In genomic region chr2:27739058-27739373, GRCh38 we compare ENCODE assay signal across 19 cellular contexts. TPM values are rescaled to one million over a fixed set of nuclear protein-coding genes. Genes with fewer than 3 reads are reported as not detected.
DNase-seq lines count a peak whose midpoint lies in the region; ATAC-seq, FAIRE-seq and TF ChIP-seq lines count a peak whose summit lies in the region.
"Had no signal": no experiment of that assay in that cellular context is flagged by ENCODE, and none has a peak within 500 bp of the region (broad histone marks: within the 10 kb centered on the region; RNA-seq: fewer than 3 reads in every experiment).

No MANE protein-coding gene starts in this region.

- TF ChIP-seq RAD21 in SK-N-SH (IDR thresholded peaks at IDR 0.05; ENCODE audit: low read length): no peak
- no peak for TF ChIP-seq RAD21 in K562 (CRISPR knock-in tag; conservative IDR thresholded peaks at IDR 0.05 in 1 of 2, IDR thresholded peaks at IDR 0.05 in 1 of 2)
- TF ChIP-seq RAD21 in liver (IDR thresholded peaks at IDR 0.05): no peak

- BruUV-seq in K562 (replicated peaks; lab: Mats Ljungman, UMichigan) (no TSS peak), mammary epithelial cell (replicated peaks; lab: Mats Ljungman, UMichigan) (no TSS peak)

- H2AFZ ChIP-seq in SK-N-SH (ENCODE audit: low read depth) (no peak overlapping the region), K562 (ENCODE audit: low read depth, low read length) (no peak overlapping the region), mammary epithelial cell (ENCODE audit: low read depth, low read length) (no peak overlapping the region)

- H4K20me1 ChIP-seq in SK-N-SH (ENCODE audit: insufficient read depth): no peaks in the 10 kb centered on the region
- no peaks in the 10 kb centered on the region for H4K20me1 ChIP-seq in K562 (replicated peaks; ENCODE audit: control insufficient read depth, insufficient read depth, low read length)
- H4K20me1 ChIP-seq in mammary epithelial cell (ENCODE audit: insufficient read depth, low read length): no peaks in the 10 kb centered on the region
- H4K20me1 ChIP-seq: BLaER1 had no signal

- intact Hi-C loops in K562 (cut with micrococcal nuclease): no loop called here
- intact Hi-C loops in mammary epithelial cell (cut with micrococcal nuclease): no loop called here

- CTCF ChIA-PET in SK-N-SH (lab: Yijun Ruan, JAX): interaction anchor here (1.1 to 6.0 kb wide), 6 partner anchors 11 to 36 kb away, joined by 3 to 52 read pairs (median 10); no protein-coding TSS in a partner anchor
- CTCF ChIA-PET in K562 (lab: Yijun Ruan, JAX; ENCODE audit: low intra/inter-chr PET ratio): no interaction called here
- CTCF ChIA-PET in mammary epithelial cell (lab: Charles Lee; ENCODE audit: low non-redundant PET): no interaction called here

- H3K9ac ChIP-seq in SK-N-SH (no peak overlapping the region), K562 (ENCODE audit: insufficient read depth in 1 of 2, low read depth in 2 of 2, low read length in 2 of 2) (no peak overlapping the region), liver (ENCODE audit: low read depth in 1 of 2, low read length in 2 of 2) (peak overlapping the region in 1 of 2 donors; percentile 58), mammary epithelial cell (ENCODE audit: insufficient read depth, low read length) (no peak overlapping the region)
- H3K9ac ChIP-seq: BLaER1 had no signal

- no peak for DNase-seq in SK-N-SH
- no peak for DNase-seq in K562 (ENCODE audit: extremely low read depth in 1 of 4, low spot score in 3 of 4)
- DNase-seq in mammary epithelial cell: no peak
- DNase-seq in stimulated activated CD4-positive, alpha-beta T cell treated with anti-CD3 and anti-CD28 coated beads, Interleukin-15, amount 100 ng/mL, for 24 hours: no peak
- DNase-seq: CD4-positive, alpha-beta T cell; CD8-positive, alpha-beta memory T cell; DMS153; DND-41; GOT3 had no signal

- POLR2A ChIA-PET in SK-N-SH (lab: Yijun Ruan, JAX): interaction anchor here (1.0 kb wide), 1 partner anchor 10 kb away, joined by 3 read pairs; no protein-coding TSS in a partner anchor
- POLR2A ChIA-PET in K562 (lab: Yijun Ruan, JAX): interaction anchor here (0.7 kb wide), 1 partner anchor 9 kb away, joined by 3 read pairs; no protein-coding TSS in a partner anchor

- no peaks in the 10 kb centered on the region for H3F3A ChIP-seq in SK-N-SH (replicated peaks; ENCODE audit: insufficient read depth)

- TF ChIP-seq EP300 in SK-N-SH (IDR thresholded peaks at IDR 0.05; ENCODE audit: borderline replicate concordance in 1 of 2, low read depth in 1 of 2, low read length in 1 of 2) (no peak), K562 (IDR thresholded peaks at IDR 0.05; ENCODE audit: low read length) (no peak)

- H3K27me3 ChIP-seq in SK-N-SH (ENCODE audit: insufficient read depth) (no peaks in the 10 kb centered on the region), K562 (ENCODE audit: control insufficient read depth in 2 of 2, insufficient read depth in 2 of 2, low read length in 2 of 2) (peaks cover 5 to 25% of the 10 kb centered on the region in 2 experiments; a peak in 3 of 5 replicates), liver (ENCODE audit: control insufficient read depth in 4 of 4, insufficient read depth in 4 of 4, low read length in 3 of 4) (no peaks in the 10 kb centered on the region), mammary epithelial cell (ENCODE audit: insufficient read depth, low read length) (no peaks in the 10 kb centered on the region)
- H3K27me3 ChIP-seq: BLaER1 had no signal

- H3K9me2 ChIP-seq in SK-N-SH: no peaks in the 10 kb centered on the region

- H3K4me2 ChIP-seq in SK-N-SH (no peak overlapping the region), K562 (ENCODE audit: insufficient read depth, low read length) (no peak overlapping the region), mammary epithelial cell (ENCODE audit: insufficient read depth, low read depth, low read length) (no peak overlapping the region)
- H3K4me2 ChIP-seq: BLaER1 had no signal

- ATAC-seq in SK-N-SH treated with all-trans-retinoic acid at 6 μM for 48 hours (no peak), K562 (no peak), HG02938 (IDR thresholded peaks at IDR 0.05; ENCODE audit: unreplicated experiment) (no peak)

- H3K27ac ChIP-seq in SK-N-SH (ENCODE audit: low read depth in 2 of 2, low read length in 1 of 2) (no peak overlapping the region), K562 (ENCODE audit: extremely low read depth, low read depth, low read length) (no peak overlapping the region), liver (ENCODE audit: low read depth in 1 of 2, low read length in 2 of 2) (peak overlapping the region; percentile 92 to 100), mammary epithelial cell (ENCODE audit: insufficient read depth, low read depth, low read length) (no peak overlapping the region)
- H3K27ac ChIP-seq: 22Rv1, BLaER1, C4-2B had no signal

- no peak for FAIRE-seq in K562 (lab: Jason Lieb, UNC)
- FAIRE-seq: G401.6, GM12892, H54 had no signal

- peaks cover 0 to 19% of the 10 kb centered on the region in 2 experiments; a peak in 2 of 4 replicates for H3K4me1 ChIP-seq in SK-N-SH (ENCODE audit: control insufficient read depth in 1 of 2, insufficient read depth in 2 of 2, low read depth in 1 of 2, low read length in 1 of 2)
- peaks cover 7 to 10% of the 10 kb centered on the region in 2 experiments; a peak in 3 of 5 replicates for H3K4me1 ChIP-seq in K562 (replicated peaks in 1 of 2; ENCODE audit: control insufficient read depth in 2 of 2, insufficient read depth in 2 of 2, low read length in 2 of 2)
- peaks cover 13 to 24% (median 24%) of the 10 kb centered on the region in 4 donors for H3K4me1 ChIP-seq in liver (ENCODE audit: control insufficient read depth in 4 of 4, insufficient read depth in 4 of 4, low read length in 3 of 4)
- H3K4me1 ChIP-seq in mammary epithelial cell (ENCODE audit: insufficient read depth, low read length): peaks cover 15% of the 10 kb centered on the region
- H3K4me1 ChIP-seq: HAP-1 had no signal

- peaks cover under 1% of the 10 kb centered on the region; the same call in 1 of the 2 replicates for H3K9me3 ChIP-seq in SK-N-SH
- H3K9me3 ChIP-seq in K562 (replicated peaks; ENCODE audit: control insufficient read depth, insufficient read depth, low read depth, low read length): no peaks in the 10 kb centered on the region
- no peaks in the 10 kb centered on the region for H3K9me3 ChIP-seq in liver (ENCODE audit: control insufficient read depth in 4 of 4, low read length in 3 of 4)
- no peaks in the 10 kb centered on the region for H3K9me3 ChIP-seq in mammary epithelial cell (replicated peaks; ENCODE audit: insufficient read depth, low read length)
- H3K9me3 ChIP-seq: BLaER1, HAP-1 had no signal

- no peaks in the 10 kb centered on the region for H3K9me1 ChIP-seq in K562 (ENCODE audit: control insufficient read depth, insufficient read depth, low read length)

- in situ Hi-C loops in K562 (cut with MboI): no loop called here
- in situ Hi-C loops in mammary epithelial cell (cut with MboI; ENCODE audit: low sequenced_read_pairs in 2 of 2): no loop called here

- dilution Hi-C loops in mammary epithelial cell (cut with HindIII; ENCODE audit: low sequenced_read_pairs): no loop called here

- 92% methylated on average over 4 of the region's 4 CpGs for WGBS in SK-N-SH (ENCODE audit: low lambda C conversion rate)
- WGBS in K562 (ENCODE audit: insufficient coverage, low coverage, missing lambda C conversion rate): 61% methylated on average over 4 of the region's 4 CpGs
- WGBS in liver: 98% methylated on average over 4 of the region's 4 CpGs
- 93% methylated on average over 4 of the region's 4 CpGs for WGBS in mammary epithelial cell (ENCODE audit: low coverage, missing lambda C conversion rate)

- H3K36me3 ChIP-seq in SK-N-SH (replicated peaks in 1 of 2; ENCODE audit: control insufficient read depth in 1 of 2, insufficient read depth in 2 of 2, low read length in 1 of 2): no peaks in the 10 kb centered on the region
- no peaks in the 10 kb centered on the region for H3K36me3 ChIP-seq in K562 (ENCODE audit: control insufficient read depth, insufficient read depth, low read length)
- H3K36me3 ChIP-seq in liver (ENCODE audit: control insufficient read depth in 4 of 4, insufficient read depth in 3 of 4, low read depth in 1 of 4, low read length in 3 of 4): no peaks in the 10 kb centered on the region
- no peaks in the 10 kb centered on the region for H3K36me3 ChIP-seq in mammary epithelial cell (ENCODE audit: insufficient read depth, low read length)
- H3K36me3 ChIP-seq: BLaER1, HAP-1 had no signal

- H3K79me2 ChIP-seq in SK-N-SH (ENCODE audit: insufficient read depth): no peaks in the 10 kb centered on the region
- no peaks in the 10 kb centered on the region for H3K79me2 ChIP-seq in K562 (ENCODE audit: control insufficient read depth, insufficient read depth, low read length)
- no peaks in the 10 kb centered on the region for H3K79me2 ChIP-seq in mammary epithelial cell (ENCODE audit: insufficient read depth, low read length)

- TF ChIP-seq POLR2A in K562 (conservative IDR thresholded peaks at IDR 0.05): no peak

- TF ChIP-seq CTCF in SK-N-SH (IDR thresholded peaks at IDR 0.05) (no peak), K562 (IDR thresholded peaks at IDR 0.05 in 2 of 3, conservative IDR thresholded peaks at IDR 0.05 in 1 of 3; ENCODE audit: insufficient read depth in 2 of 3, low read depth in 1 of 3, low read length in 3 of 3) (no peak), liver (IDR thresholded peaks at IDR 0.05; ENCODE audit: low read depth, low read length, missing input control) (no peak), mammary epithelial cell (conservative IDR thresholded peaks at IDR 0.05 in 1 of 2, IDR thresholded peaks at IDR 0.05 in 1 of 2; ENCODE audit: extremely low read depth in 1 of 2, insufficient read depth in 1 of 2, low read depth in 1 of 2, low read length in 2 of 2) (no peak)

- H3K4me3 ChIP-seq in SK-N-SH (ENCODE audit: low read depth in 2 of 2, low read length in 1 of 2): no peak overlapping the region
- no peak overlapping the region for H3K4me3 ChIP-seq in K562
- H3K4me3 ChIP-seq in liver (ENCODE audit: low read depth in 1 of 3, low read length in 3 of 3): no peak overlapping the region
- no peak overlapping the region for H3K4me3 ChIP-seq in mammary epithelial cell (replicated peaks in 1 of 3; ENCODE audit: insufficient read depth in 1 of 3, low read depth in 2 of 3, low read length in 3 of 3)
- H3K4me3 ChIP-seq: BLaER1, HAP-1 had no signal

RNA-seq across cellular contexts. Expression of gene MRPL33, which starts 32.5 kb away (rescaled TPM):
- polyA plus RNA-seq in SK-N-SH (2012; rRNA removed) (132 and 153 TPM in 2 replicates), K562 (2011; rRNA removed) (49.0 and 79.0 TPM in 2 replicates), K562 (2014; fragmentation: Illumina TruSeq; extraction: Trizol) (152 and 173 TPM in 2 replicates), K562 (2014; fragmentation: Nextera tagmentation; extraction: Ambion mirVana) (100 to 1,000 TPM; 313 to 338 TPM), K562 (2014; rRNA removed) (200 and 228 TPM in 2 replicates), liver (100 to 1,000 TPM in 1 of 2 donors, 10 to 100 TPM in 1; 46.2 to 130 TPM), mammary epithelial cell (61.7 TPM)
- 243 and 426 TPM in 2 replicates for polyA plus RNA-seq in SK-N-SH (2012; cell fraction: cytosol; rRNA removed)
- 22.4 and 51.9 TPM in 2 replicates for polyA plus RNA-seq in SK-N-SH (2012; cell fraction: nucleus; rRNA removed)
- total RNA-seq in K562 (2011; cell fraction: chromatin; rRNA removed; ENCODE audit: low replicate concordance): 4.3 and 21.6 TPM in 2 replicates
- total RNA-seq in K562 (2011; cell fraction: nucleolus; rRNA removed): 5.8 and 10.7 TPM in 2 replicates
- total RNA-seq in K562 (2011; cell fraction: nucleoplasm; rRNA removed): 21.6 and 30.1 TPM in 2 replicates
- total RNA-seq in K562 (2014; rRNA removed) (106 and 141 TPM in 2 replicates), K562 (2014; rRNA removed; fragmentation: Illumina TruSeq; extraction: Trizol) (250 and 311 TPM in 2 replicates), K562 (2015; rRNA removed; fragmentation: Illumina TruSeq; extraction: Trizol) (198 and 226 TPM in 2 replicates), K562 (2021) (59.6 and 68.3 TPM in 2 replicates), liver (10 to 100 TPM; 31.2 to 35.7 TPM), mammary epithelial cell (10 to 100 TPM; 40.2 to 83.6 TPM)
- 7.8 and 22.0 TPM in 2 replicates for polyA plus RNA-seq in K562 (2011; cell fraction: cytosol; rRNA removed)
- polyA plus RNA-seq in K562 (2011; cell fraction: nucleus; rRNA removed): 15.4 and 20.4 TPM in 2 replicates
- polyA plus RNA-seq in K562 (2012): 59.8 and 170 TPM in 2 replicates
- 15.1 and 16.1 TPM in 2 replicates for polyA minus RNA-seq in K562 (2011; rRNA and poly(A)+ RNA removed)
- 8.4 and 8.6 TPM in 2 replicates for polyA minus RNA-seq in K562 (2011; cell fraction: cytosol; rRNA and poly(A)+ RNA removed)
- 10.0 and 21.0 TPM in 2 replicates for polyA minus RNA-seq in K562 (2011; cell fraction: nucleus; rRNA and poly(A)+ RNA removed)
- polyA minus RNA-seq in mammary epithelial cell: 1.9 TPM

Comparison
In these comparisons a context has a peak if more than half of its experiments do, and no peak if none do; other contexts are left out.
1. H3K27ac ChIP-seq: peak in liver (2 of 2); none in SK-N-SH (0 of 2), K562 (single experiment) and mammary epithelial cell (single experiment).